ENCODE assay signal across 9 cellular contexts in the genomic region with DNA sequence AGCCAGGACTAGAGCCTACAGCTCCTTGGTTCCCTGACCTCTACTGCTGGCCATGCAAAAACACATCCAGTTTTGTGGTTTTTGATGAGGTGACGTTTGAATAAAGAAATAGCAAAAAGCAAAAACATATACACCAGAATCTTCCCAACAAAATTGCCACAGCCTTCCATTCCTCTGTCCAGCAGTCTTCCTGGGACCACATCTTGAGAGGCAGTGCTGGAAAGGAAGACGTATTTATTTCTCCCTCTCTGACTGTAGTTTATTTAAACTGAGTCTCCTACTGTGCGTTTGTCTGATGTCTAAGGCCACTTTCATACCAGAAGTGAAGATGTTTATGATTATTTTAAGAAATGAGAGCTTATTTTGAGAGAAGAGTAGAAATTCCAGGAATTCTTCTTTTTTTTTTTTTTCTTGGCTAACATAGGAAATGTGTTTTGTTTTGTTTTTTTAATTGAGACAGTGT.
DNase-seq lines count a peak whose midpoint lies in the region; ATAC-seq and TF ChIP-seq lines count a peak whose summit lies in the region.
"Had no signal": no experiment of that assay in that cellular context is flagged by ENCODE, and none has a peak within 500 bp of the region (broad histone marks: within the 10 kb centered on the region; RNA-seq: fewer than 3 reads in every experiment).

No MANE protein-coding gene starts in this region.

- H3K9me3 Mint-ChIP-seq in H9, result no peaks in the 10 kb centered on the region

- no peak overlapping the region for H3K4ac ChIP-seq in H9 (ENCODE audit: low read depth, low read length)

- H3K36me3 Mint-ChIP-seq in H9 (ENCODE audit: insufficient read depth in 1 of 3, low read depth in 3 of 3), result peaks cover 6 to 59% (median 34%) of the 10 kb centered on the region in 3 experiments; a peak in 6 of 7 replicates

- H4K20me1 ChIP-seq in H9 (ENCODE audit: control insufficient read depth, insufficient read depth, insufficient read length), result no peaks in the 10 kb centered on the region

- no peaks in the 10 kb centered on the region for H3K23me2 ChIP-seq in H9 (ENCODE audit: insufficient read length, low read depth, low read length, poor library complexity, severe bottlenecking)

- H2BK15ac ChIP-seq in H9 (ENCODE audit: low read depth, low read length), result no peak overlapping the region

- no peak overlapping the region for H2BK5ac ChIP-seq in H9 (ENCODE audit: insufficient read length, low read length)

- WGBS in H9 (ENCODE audit: extremely low coverage, insufficient read length, low lambda C conversion rate), result no CpG with 5 or more reads among the region's 3 CpGs
- 58% methylated on average over 3 of the region's 3 CpGs for WGBS in suprapubic skin

- H3K9me3 ChIP-seq in H9 (ENCODE audit: control insufficient read depth, low read depth, low read length) (no peaks in the 10 kb centered on the region), ascending aorta (no peaks in the 10 kb centered on the region), suprapubic skin (no peaks in the 10 kb centered on the region)

- H3K27ac Mint-ChIP-seq in H9, result peak overlapping the region in 2 of 3 experiments; percentile 76 to 80; a peak in 4 of 7 replicates

- DNase-seq in H9, result no peak
- DNase-seq in ascending aorta (ENCODE audit: low spot score in 2 of 2), result no peak
- DNase-seq in iris pigment epithelial cell (ENCODE audit: low read depth), result peak; percentile 80
- no peak for DNase-seq in suprapubic skin (ENCODE audit: low spot score in 2 of 2)
- DNase-seq in activated T-cell treated with anti-CD3 and anti-CD28 coated beads, Interleukin-2, amount 50 U/mL, for 48 hours, result no peak
- DNase-seq in central memory CD4-positive, alpha-beta T cell, result no peak
- DNase-seq in RKO (ENCODE audit: low spot score), result no peak
- DNase-seq: activated T-cell treated with anti-CD3 and anti-CD28 coated beads, Interleukin-2, amount 50 U/mL, for 1 hour had no signal

- no peak overlapping the region for H2BK120ac ChIP-seq in H9 (ENCODE audit: low read depth, low read length, poor library complexity, severe bottlenecking)

- H3K4me3 ChIP-seq in ascending aorta (peak overlapping the region in 1 of 2 donors; percentile 44), suprapubic skin (no peak overlapping the region)

- H3K4me2 ChIP-seq in H9 (ENCODE audit: insufficient read depth, insufficient read length, low read length), result no peak overlapping the region

- H3K18ac ChIP-seq in H9 (ENCODE audit: insufficient read length, low read depth, low read length), result no peak overlapping the region

- no peak overlapping the region for H3K4me3 Mint-ChIP-seq in H9

- peaks cover 16 to 19% of the 10 kb centered on the region in 2 experiments for H3K4me1 Mint-ChIP-seq in H9

- no peak for TF ChIP-seq EP300 in suprapubic skin (IDR thresholded peaks at IDR 0.05)

- H3K14ac ChIP-seq in H9 (ENCODE audit: insufficient read depth, low read length), result no peak overlapping the region

- no peak overlapping the region for H2BK12ac ChIP-seq in H9 (ENCODE audit: insufficient read length, low read depth, low read length)

- no peak overlapping the region for H3K9ac ChIP-seq in H9 (ENCODE audit: extremely low read depth, insufficient read length, low read length)

- no peak overlapping the region for H2BK20ac ChIP-seq in H9 (ENCODE audit: low read depth, low read length, poor library complexity, severe bottlenecking)

- no peaks in the 10 kb centered on the region for H3K27me3 ChIP-seq in H9 (ENCODE audit: insufficient read depth, low read length)
- no peaks in the 10 kb centered on the region for H3K27me3 ChIP-seq in ascending aorta
- H3K27me3 ChIP-seq in suprapubic skin, result no peaks in the 10 kb centered on the region

- H2AFZ ChIP-seq in H9 (ENCODE audit: low read length), result no peak overlapping the region

- no peak overlapping the region for H4K8ac ChIP-seq in H9 (replicated peaks; ENCODE audit: insufficient read length, low read depth, low read length)

- H3K56ac ChIP-seq in H9 (ENCODE audit: insufficient read length, low read depth, low read length), result no peak overlapping the region

- TF ChIP-seq CTCF in H9 (conservative IDR thresholded peaks at IDR 0.05) (no peak), ascending aorta (IDR thresholded peaks at IDR 0.05) (no peak), suprapubic skin (IDR thresholded peaks at IDR 0.05) (no peak)

- no peak overlapping the region for H2AK5ac ChIP-seq in H9 (ENCODE audit: insufficient read length, low read length)

- H3K79me1 ChIP-seq in H9 (ENCODE audit: insufficient read depth, low read depth, low read length, poor library complexity, severe bottlenecking), result peaks cover 5% of the 10 kb centered on the region

- 0 out of 2 replicates have a peak, but pooled peaks cover 2% of the 10 kb centered on the region for H3K79me2 ChIP-seq in H9 (ENCODE audit: insufficient read depth, low read length)

- no peak overlapping the region for H4K5ac ChIP-seq in H9 (ENCODE audit: insufficient read length, low read depth, low read length)

- no peak for TF ChIP-seq POLR2A in suprapubic skin (IDR thresholded peaks at IDR 0.05)

- intact Hi-C loops in ascending aorta (cut with DNase I), result loop anchor here (5.0 kb wide), 2 partner anchors 42 to 118 kb away; a partner anchor contains a TSS

- no peak for ATAC-seq in HG03469 (IDR thresholded peaks at IDR 0.05; ENCODE audit: unreplicated experiment)

- H3K27ac ChIP-seq in H9 (ENCODE audit: insufficient read length, low read depth, low read length), result no peak overlapping the region
- peak overlapping the region; percentile 77 to 80 for H3K27ac ChIP-seq in ascending aorta
- H3K27ac ChIP-seq in suprapubic skin, result peak overlapping the region; percentile 42

- H3T11ph ChIP-seq in H9 (ENCODE audit: low read length), result no peak overlapping the region

- no peaks in the 10 kb centered on the region for H3K27me3 Mint-ChIP-seq in H9 (ENCODE audit: low read depth)

- H3K4me1 ChIP-seq in H9 (ENCODE audit: insufficient read depth, low read length) (peaks cover 3% of the 10 kb centered on the region; the same call in 1 of the 2 replicates), ascending aorta (peaks cover 4 to 15% of the 10 kb centered on the region in 2 donors), suprapubic skin (peaks cover 15% of the 10 kb centered on the region)

- no peak overlapping the region for H4K91ac ChIP-seq in H9 (ENCODE audit: insufficient read length, low read depth, low read length)

- H3K23ac ChIP-seq in H9 (ENCODE audit: insufficient read length, low read depth, low read length), result no peak overlapping the region

- peaks cover 0 to 2% of the 10 kb centered on the region in 2 donors for H3K36me3 ChIP-seq in ascending aorta
- H3K36me3 ChIP-seq in suprapubic skin, result peaks cover 2% of the 10 kb centered on the region
